In genomic region chr2:83115606-83116005, GRCh38 we compare ENCODE assay signal across 17 cellular contexts.
DNase-seq lines count a peak whose midpoint lies in the region; ATAC-seq, FAIRE-seq and TF ChIP-seq lines count a peak whose summit lies in the region.
"Had no signal": no experiment of that assay in that cellular context is flagged by ENCODE, and none has a peak within 500 bp of the region (broad histone marks: within the 10 kb centered on the region; RNA-seq: fewer than 3 reads in every experiment).

No MANE protein-coding gene starts in this region.

- H3K4me3 ChIP-seq in A549: no peak overlapping the region
- H3K4me3 ChIP-seq in K562: no peak overlapping the region
- no peak overlapping the region for H3K4me3 ChIP-seq in coronary artery
- H3K4me3 ChIP-seq: BLaER1, GM12878 had no signal

- H3K27me3 ChIP-seq in K562 (ENCODE audit: control insufficient read depth in 2 of 2, insufficient read depth in 2 of 2, low read length in 2 of 2): no peaks in the 10 kb centered on the region
- H3K27me3 ChIP-seq: BLaER1 had no signal

- no peak overlapping the region for H3K27ac Mint-ChIP-seq in activated T-cell treated with anti-CD3 and anti-CD28 coated beads, Interleukin-2, amount 50 U/mL, for 24 hours
- H3K27ac Mint-ChIP-seq: CD14-positive monocyte; CD4-positive, alpha-beta memory T cell had no signal

- TF ChIP-seq RAD21 in A549 (conservative IDR thresholded peaks at IDR 0.05 in 1 of 2, IDR thresholded peaks at IDR 0.05 in 1 of 2) (no peak), K562 (CRISPR knock-in tag; conservative IDR thresholded peaks at IDR 0.05 in 1 of 2, IDR thresholded peaks at IDR 0.05 in 1 of 2) (no peak)

- TF ChIP-seq POLR2A in A549 (IDR thresholded peaks at IDR 0.05; ENCODE audit: low read length) (no peak), K562 (conservative IDR thresholded peaks at IDR 0.05) (no peak)

- in situ Hi-C loops in K562 (cut with MboI): no loop called here

- no peaks in the 10 kb centered on the region for H3K4me1 Mint-ChIP-seq in activated T-cell treated with anti-CD3 and anti-CD28 coated beads, Interleukin-2, amount 50 U/mL, for 24 hours (ENCODE audit: low read depth)
- H3K4me1 Mint-ChIP-seq: CD14-positive monocyte; CD4-positive, alpha-beta memory T cell had no signal

- no peaks in the 10 kb centered on the region for H3K27me3 Mint-ChIP-seq in activated T-cell treated with anti-CD3 and anti-CD28 coated beads, Interleukin-2, amount 50 U/mL, for 24 hours
- H3K27me3 Mint-ChIP-seq: CD4-positive, alpha-beta memory T cell had no signal

- intact Hi-C loops in K562 (cut with micrococcal nuclease): no loop called here

- H3K9me3 ChIP-seq in A549 (peaks cover 13% of the 10 kb centered on the region; the same call in 1 of the 3 replicates), K562 (replicated peaks; ENCODE audit: control insufficient read depth, insufficient read depth, low read depth, low read length) (no peaks in the 10 kb centered on the region)
- H3K9me3 ChIP-seq: BLaER1 had no signal

- CTCF ChIA-PET in A549 (lab: Yijun Ruan, JAX) (no interaction called here), K562 (lab: Yijun Ruan, JAX; ENCODE audit: low intra/inter-chr PET ratio) (no interaction called here), HEK293T (lab: Yijun Ruan, JAX) (no interaction called here)

- no peaks in the 10 kb centered on the region for H3K9me1 ChIP-seq in K562 (ENCODE audit: control insufficient read depth, insufficient read depth, low read length)

- H3K4me2 ChIP-seq in A549 (no peak overlapping the region), K562 (ENCODE audit: insufficient read depth, low read length) (no peak overlapping the region)
- H3K4me2 ChIP-seq: BLaER1 had no signal

- no peak for FAIRE-seq in A549 (lab: Jason Lieb, UNC)
- peak; percentile 63 for FAIRE-seq in HTR-8/SVneo (lab: Jason Lieb, UNC)
- FAIRE-seq in K562 (lab: Jason Lieb, UNC): no peak
- FAIRE-seq: GM12878 had no signal

- TF ChIP-seq EP300 in A549 (IDR thresholded peaks at IDR 0.05) (no peak), K562 (IDR thresholded peaks at IDR 0.05; ENCODE audit: low read length) (no peak)

- WGBS in A549 (ENCODE audit: missing lambda C conversion rate): 0% methylated on average over 1 of the region's 1 CpG
- WGBS in K562 (ENCODE audit: insufficient coverage, low coverage, missing lambda C conversion rate): 10% methylated on average over 1 of the region's 1 CpG

- no peak overlapping the region for H3K9ac ChIP-seq in K562 (ENCODE audit: insufficient read depth in 1 of 2, low read depth in 2 of 2, low read length in 2 of 2)
- H3K9ac ChIP-seq: BLaER1 had no signal

- H3K9me3 Mint-ChIP-seq in activated T-cell treated with anti-CD3 and anti-CD28 coated beads, Interleukin-2, amount 50 U/mL, for 24 hours: peaks cover 9% of the 10 kb centered on the region

- TF ChIP-seq CTCF in 22Rv1 (IDR thresholded peaks at IDR 0.05) (no peak), A549 (IDR thresholded peaks at IDR 0.05) (no peak), K562 (IDR thresholded peaks at IDR 0.05 in 2 of 3, conservative IDR thresholded peaks at IDR 0.05 in 1 of 3; ENCODE audit: insufficient read depth in 2 of 3, low read depth in 1 of 3, low read length in 3 of 3) (no peak), coronary artery (IDR thresholded peaks at IDR 0.05) (no peak)

- H3K36me3 ChIP-seq in K562 (ENCODE audit: control insufficient read depth, insufficient read depth, low read length): no peaks in the 10 kb centered on the region
- H3K36me3 ChIP-seq: BLaER1 had no signal

- POLR2A ChIA-PET in A549 (lab: Yijun Ruan, JAX) (no interaction called here), K562 (lab: Yijun Ruan, JAX) (no interaction called here), HEK293T (lab: Yijun Ruan, JAX) (no interaction called here)

- no peak for ATAC-seq in A549
- ATAC-seq in K562: no peak
- ATAC-seq: GM12878, HCT116 had no signal

- BruUV-seq in K562 (replicated peaks; lab: Mats Ljungman, UMichigan): no TSS peak

- DNase-seq in A549 (ENCODE audit: low read depth in 1 of 2, low spot score in 1 of 2) (no peak), HTR-8/SVneo (ENCODE audit: insufficient read length, low spot score) (no peak), K562 (ENCODE audit: extremely low read depth in 1 of 4, low spot score in 3 of 4) (no peak), coronary artery (ENCODE audit: low spot score) (no peak), HEK293T (ENCODE audit: extremely low spot score) (no peak)
- DNase-seq in activated T-cell treated with anti-CD3 and anti-CD28 coated beads, Interleukin-2, amount 50 U/mL, for 24 hours: no peak
- DNase-seq: CD4-positive, alpha-beta memory T cell; DMS153; DND-41; EL; GOT3; H7 had no signal

- no peaks in the 10 kb centered on the region for H3K79me2 ChIP-seq in K562 (ENCODE audit: control insufficient read depth, insufficient read depth, low read length)

- H3K4me1 ChIP-seq in A549 (no peaks in the 10 kb centered on the region), K562 (replicated peaks in 1 of 2; ENCODE audit: control insufficient read depth in 2 of 2, insufficient read depth in 2 of 2, low read length in 2 of 2) (no peaks in the 10 kb centered on the region)
- H3K4me1 ChIP-seq: BLaER1 had no signal

- no peak overlapping the region for H2AFZ ChIP-seq in K562 (ENCODE audit: low read depth, low read length)

- H3K27ac ChIP-seq in 22Rv1 (peak overlapping the region; percentile 38), A549 (no peak overlapping the region), K562 (ENCODE audit: extremely low read depth, low read depth, low read length) (no peak overlapping the region), coronary artery (no peak overlapping the region)
- H3K27ac ChIP-seq: BLaER1 had no signal

- H3K4me3 Mint-ChIP-seq in activated T-cell treated with anti-CD3 and anti-CD28 coated beads, Interleukin-2, amount 50 U/mL, for 24 hours: no peak overlapping the region
- H3K4me3 Mint-ChIP-seq: CD14-positive monocyte; CD4-positive, alpha-beta memory T cell had no signal

- H4K20me1 ChIP-seq in K562 (replicated peaks; ENCODE audit: control insufficient read depth, insufficient read depth, low read length): no peaks in the 10 kb centered on the region
- H4K20me1 ChIP-seq: BLaER1 had no signal

- no peaks in the 10 kb centered on the region for H3K36me3 Mint-ChIP-seq in activated T-cell treated with anti-CD3 and anti-CD28 coated beads, Interleukin-2, amount 50 U/mL, for 24 hours (ENCODE audit: low read depth)
- H3K36me3 Mint-ChIP-seq: CD14-positive monocyte; CD4-positive, alpha-beta memory T cell had no signal

TF ChIP-seq in A549, 52 proteins besides CTCF, POLR2A, EP300 and RAD21:
- TF ChIP-seq MAFK (IDR thresholded peaks at IDR 0.05; ENCODE audit: partially characterized antibody) (no peak), FOSL2 (IDR thresholded peaks at IDR 0.05) (no peak), FOSL2 (CRISPR knock-in tag; IDR thresholded peaks at IDR 0.05) (peak; percentile 16; the same call in 1 of the 2 replicates)

TF ChIP-seq in K562, 482 proteins besides CTCF, POLR2A, EP300 and RAD21:
- peak; percentile 40; the same call in 1 of the 2 replicates for TF ChIP-seq PKNOX1 (IDR thresholded peaks at IDR 0.05)
- TF ChIP-seq FOSL1 (tag; conservative IDR thresholded peaks at IDR 0.05): peak; percentile 65
- no peak for TF ChIP-seq TRIM24 (IDR thresholded peaks at IDR 0.05)
- no peak for TF ChIP-seq CBFA2T2 (conservative IDR thresholded peaks at IDR 0.05)

TF ChIP-seq in HEK293T, 16 proteins besides CTCF, POLR2A, EP300 and RAD21:
- TF ChIP-seq PKNOX1 (IDR thresholded peaks at IDR 0.05): no peak
- TF ChIP-seq FOXA1 (IDR thresholded peaks at IDR 0.05): no peak
- TF ChIP-seq L3MBTL2 (conservative IDR thresholded peaks at IDR 0.05): no peak
- TF ChIP-seq FOXM1 (IDR thresholded peaks at IDR 0.05; ENCODE audit: borderline replicate concordance): no peak
- no peak for TF ChIP-seq BHLHE40 (IDR thresholded peaks at IDR 0.05; ENCODE audit: borderline replicate concordance)
- no peak for TF ChIP-seq LEF1 (IDR thresholded peaks at IDR 0.05; ENCODE audit: borderline replicate concordance)
- TF ChIP-seq TARDBP (IDR thresholded peaks at IDR 0.05): no peak
- no peak for TF ChIP-seq SUZ12 (IDR thresholded peaks at IDR 0.05)
- no peak for TF ChIP-seq ELF4 (IDR thresholded peaks at IDR 0.05)
- no peak for TF ChIP-seq SP1 (IDR thresholded peaks at IDR 0.05)
- no peak for TF ChIP-seq ZNF384 (IDR thresholded peaks at IDR 0.05)
- TF ChIP-seq FOXK2 (IDR thresholded peaks at IDR 0.05): no peak
- TF ChIP-seq NFRKB (IDR thresholded peaks at IDR 0.05): no peak
- TF ChIP-seq HDGF (IDR thresholded peaks at IDR 0.05; ENCODE audit: borderline replicate concordance): no peak
- TF ChIP-seq ARNT (IDR thresholded peaks at IDR 0.05): no peak
- TF ChIP-seq CTBP1 (IDR thresholded peaks at IDR 0.05; ENCODE audit: borderline replicate concordance): no peak
TF ChIP-seq in HEK293T: peak in this region for 0.
